In genomic region chr10:10397906-10398305, GRCh38 we compare ENCODE assay signal across 6 cellular contexts.
"Had no signal": no experiment of that assay in that cellular context is flagged by ENCODE, and none has a peak within 500 bp of the region (broad histone marks: within the 10 kb centered on the region; RNA-seq: fewer than 3 reads in every experiment).

No MANE protein-coding gene starts in this region.

- ATAC-seq: HCT116 had no signal

- H3K9ac ChIP-seq: GM23248 had no signal

- H3K36me3 ChIP-seq: HAP-1 had no signal

- DNase-seq: GM23248, GOT3, H7, IMR-90 had no signal

- H3K27ac ChIP-seq: GM23248 had no signal

- H3K9me3 ChIP-seq: HAP-1 had no signal

- H3K4me3 ChIP-seq: GM23248, HAP-1 had no signal

- H3K4me1 ChIP-seq: HAP-1 had no signal

- H2AFZ ChIP-seq: GM23248 had no signal
